In the genomic region with DNA sequence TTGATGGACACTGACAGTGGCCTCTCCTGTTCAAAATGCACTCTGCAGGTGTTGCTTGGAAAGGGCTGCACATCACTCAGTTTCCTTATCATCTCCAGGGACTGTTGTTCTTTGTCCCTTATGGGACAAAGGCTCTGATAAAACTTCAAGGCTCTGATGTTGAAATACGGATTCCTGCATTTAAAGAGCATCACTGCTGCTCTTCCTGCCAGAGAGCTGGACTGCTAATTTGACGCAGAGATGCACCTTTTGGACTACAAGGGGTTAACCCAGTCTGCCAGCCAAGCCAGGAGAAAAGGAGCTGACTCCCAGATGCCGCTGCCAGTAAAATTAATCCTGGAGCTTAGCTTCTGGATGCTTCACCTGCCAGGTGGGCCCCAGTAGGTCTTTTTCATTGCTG, we compare ENCODE assay signal across 19 cellular contexts.
DNase-seq lines count a peak whose midpoint lies in the region; ATAC-seq and TF ChIP-seq lines count a peak whose summit lies in the region.
"Had no signal": no experiment of that assay in that cellular context is flagged by ENCODE, and none has a peak within 500 bp of the region (broad histone marks: within the 10 kb centered on the region; RNA-seq: fewer than 3 reads in every experiment).

No MANE protein-coding gene starts in this region.

- H3K79me2 ChIP-seq in neural progenitor cell (ENCODE audit: low read depth), result no peaks in the 10 kb centered on the region

- H3K27ac Mint-ChIP-seq in Caco-2 (ENCODE audit: unreplicated experiment) (no peak overlapping the region), neural progenitor cell (no peak overlapping the region)
- H3K27ac Mint-ChIP-seq: CD14-positive monocyte; CD4-positive, alpha-beta memory T cell; HFFc6 had no signal

- H3K27ac ChIP-seq in WERI-Rb-1 (no peak overlapping the region), neural progenitor cell (no peak overlapping the region)
- H3K27ac ChIP-seq: BLaER1 had no signal

- no peak overlapping the region for H3K9ac ChIP-seq in neural progenitor cell
- H3K9ac ChIP-seq: BLaER1 had no signal

- no peak for ATAC-seq in GM18867 (IDR thresholded peaks at IDR 0.05; ENCODE audit: unreplicated experiment)
- ATAC-seq: HCT116 had no signal

- H3K36me3 ChIP-seq in Caco-2 (ENCODE audit: control insufficient read depth, insufficient read depth, low read length) (no peaks in the 10 kb centered on the region), WERI-Rb-1 (no peaks in the 10 kb centered on the region), neural progenitor cell (no peaks in the 10 kb centered on the region)
- H3K36me3 ChIP-seq: BLaER1 had no signal

- H3K4me3 Mint-ChIP-seq in Caco-2 (ENCODE audit: unreplicated experiment) (no peak overlapping the region), neural progenitor cell (no peak overlapping the region)
- H3K4me3 Mint-ChIP-seq: CD14-positive monocyte; CD4-positive, alpha-beta memory T cell; HFFc6 had no signal

- BruUV-seq in Caco-2 (replicated peaks; lab: Mats Ljungman, UMichigan), result no TSS peak

- H3K4me1 ChIP-seq in Caco-2 (no peaks in the 10 kb centered on the region), neural progenitor cell (peaks cover 12% of the 10 kb centered on the region)
- H3K4me1 ChIP-seq: BLaER1 had no signal

- POLR2A ChIA-PET in Caco-2 (lab: Charles Lee), result no interaction called here
- POLR2A ChIA-PET in GM10248 (lab: Yijun Ruan, JAX), result no interaction called here

- CTCF ChIA-PET in Caco-2 (lab: Charles Lee) (no interaction called here), GM10248 (lab: Yijun Ruan, JAX) (interaction anchor here (1.4 kb wide), 1 partner anchor 9 kb away, joined by 3 read pairs; no protein-coding TSS in a partner anchor)

- no peaks in the 10 kb centered on the region for H3K9me3 Mint-ChIP-seq in Caco-2 (ENCODE audit: unreplicated experiment)
- H3K9me3 Mint-ChIP-seq in neural progenitor cell, result no peaks in the 10 kb centered on the region
- H3K9me3 Mint-ChIP-seq: CD4-positive, alpha-beta memory T cell; HFFc6 had no signal

- H2AFZ ChIP-seq in neural progenitor cell (replicated peaks), result peak overlapping the region; percentile 50

- no peaks in the 10 kb centered on the region for H4K20me1 ChIP-seq in neural progenitor cell (ENCODE audit: low read depth)
- H4K20me1 ChIP-seq: BLaER1 had no signal

- no peak overlapping the region for H3K4me2 ChIP-seq in neural progenitor cell
- H3K4me2 ChIP-seq: BLaER1 had no signal

- H3K4me1 Mint-ChIP-seq in Caco-2 (ENCODE audit: low read depth, unreplicated experiment) (peaks cover 10% of the 10 kb centered on the region), neural progenitor cell (peaks cover 14% of the 10 kb centered on the region)
- H3K4me1 Mint-ChIP-seq: CD14-positive monocyte; CD4-positive, alpha-beta memory T cell had no signal

- TF ChIP-seq CTCF in Caco-2 (IDR thresholded peaks at IDR 0.05; ENCODE audit: insufficient read depth in 1 of 2, low read depth in 1 of 2, low read length in 1 of 2, severe bottlenecking in 1 of 2, unreplicated experiment in 1 of 2) (no peak), WERI-Rb-1 (IDR thresholded peaks at IDR 0.05; ENCODE audit: low read depth, low read length) (no peak), neural progenitor cell (IDR thresholded peaks at IDR 0.05) (no peak), GM10248 (IDR thresholded peaks at IDR 0.05; ENCODE audit: control extremely low read depth, extremely low read depth, low read depth, missing control alignments) (no peak)

- no peaks in the 10 kb centered on the region for H3K9me3 ChIP-seq in Caco-2
- no peaks in the 10 kb centered on the region for H3K9me3 ChIP-seq in WERI-Rb-1 (ENCODE audit: severe bottlenecking)
- no peaks in the 10 kb centered on the region for H3K9me3 ChIP-seq in neural progenitor cell (ENCODE audit: low read depth)
- H3K9me3 ChIP-seq: BLaER1 had no signal

- H3F3A ChIP-seq in neural progenitor cell (ENCODE audit: low read depth), result no peaks in the 10 kb centered on the region

- H3K36me3 Mint-ChIP-seq in Caco-2 (ENCODE audit: insufficient read depth, unreplicated experiment) (no peaks in the 10 kb centered on the region), neural progenitor cell (no peaks in the 10 kb centered on the region)
- H3K36me3 Mint-ChIP-seq: CD14-positive monocyte; CD4-positive, alpha-beta memory T cell had no signal

- DNase-seq in Caco-2 (peak; percentile 57 to 72), NCI-H2171 treated with DMSO at 0.1 percent for 48 hours (lab: John Stamatoyannopoulos, UW) (peak; percentile 91), WERI-Rb-1 (peak; percentile 40), neural progenitor cell (ENCODE audit: low spot score) (peak; percentile 23), GM03348 (ENCODE audit: low spot score) (no peak), GM10248 (ENCODE audit: extremely low spot score) (no peak), NAMALWA (ENCODE audit: low spot score) (no peak)
- DNase-seq: 8988T; Calu3; CD4-positive, alpha-beta memory T cell; DMS79 treated with DMSO at 0.1 percent for 48 hours; GF-D8; GOT3; H7; HFFc6 had no signal

- no peak overlapping the region for H3K4me3 ChIP-seq in Caco-2 (ENCODE audit: low read depth, low read length)
- H3K4me3 ChIP-seq in WERI-Rb-1 (ENCODE audit: low read depth, low read length), result no peak overlapping the region
- no peak overlapping the region for H3K4me3 ChIP-seq in neural progenitor cell
- H3K4me3 ChIP-seq: BLaER1 had no signal

- peaks cover 4% of the 10 kb centered on the region for H3K27me3 Mint-ChIP-seq in Caco-2 (ENCODE audit: insufficient read depth, unreplicated experiment)
- H3K27me3 Mint-ChIP-seq in neural progenitor cell (ENCODE audit: insufficient read depth, low read depth), result no peaks in the 10 kb centered on the region
- H3K27me3 Mint-ChIP-seq: CD4-positive, alpha-beta memory T cell had no signal

- H3K27me3 ChIP-seq in Caco-2 (replicated peaks; ENCODE audit: control insufficient read depth, insufficient read depth, low read length) (no peaks in the 10 kb centered on the region; the same call in 1 of the 2 replicates), WERI-Rb-1 (ENCODE audit: insufficient read depth, low read depth, severe bottlenecking) (no peaks in the 10 kb centered on the region), neural progenitor cell (no peaks in the 10 kb centered on the region)
- H3K27me3 ChIP-seq: BLaER1 had no signal

- intact Hi-C loops in Caco-2 (cut with micrococcal nuclease; ENCODE audit: unreplicated experiment), result no loop called here

Comparison
In these comparisons a context has a peak if more than half of its experiments do, and no peak if none do; other contexts are left out.
1. DNase-seq: peak in Caco-2 (2 of 2), NCI-H2171 treated with DMSO at 0.1 percent for 48 hours (single experiment), WERI-Rb-1 (single experiment) and neural progenitor cell (single experiment); none in GM03348 (single experiment), GM10248 (single experiment) and NAMALWA (single experiment).